In genomic region chr15:79130535-79131130, GRCh38 we compare ENCODE assay signal across 1 cellular context.
TF ChIP-seq lines count a peak whose summit lies in the region.

No MANE protein-coding gene starts in this region.

TF ChIP-seq in SK-N-SH treated with all-trans-retinoic acid at 6 μM for 48 hours, 23 proteins besides CTCF, POLR2A, EP300 and RAD21 (continued from another document):
- TF ChIP-seq SNAI2 (CRISPR knock-in tag; IDR thresholded peaks at IDR 0.05) (no peak), POU6F1 (CRISPR knock-in tag; IDR thresholded peaks at IDR 0.05; ENCODE audit: borderline replicate concordance, low read depth) (no peak), ZFP3 (CRISPR knock-in tag; IDR thresholded peaks at IDR 0.05) (no peak), TCF4 (CRISPR knock-in tag; IDR thresholded peaks at IDR 0.05; ENCODE audit: borderline replicate concordance) (no peak), CSRNP3 (CRISPR knock-in tag; IDR thresholded peaks at IDR 0.05) (no peak), ARNTL (CRISPR knock-in tag; IDR thresholded peaks at IDR 0.05; ENCODE audit: borderline replicate concordance, low read depth) (no peak)
- TF ChIP-seq, protein P1, sequence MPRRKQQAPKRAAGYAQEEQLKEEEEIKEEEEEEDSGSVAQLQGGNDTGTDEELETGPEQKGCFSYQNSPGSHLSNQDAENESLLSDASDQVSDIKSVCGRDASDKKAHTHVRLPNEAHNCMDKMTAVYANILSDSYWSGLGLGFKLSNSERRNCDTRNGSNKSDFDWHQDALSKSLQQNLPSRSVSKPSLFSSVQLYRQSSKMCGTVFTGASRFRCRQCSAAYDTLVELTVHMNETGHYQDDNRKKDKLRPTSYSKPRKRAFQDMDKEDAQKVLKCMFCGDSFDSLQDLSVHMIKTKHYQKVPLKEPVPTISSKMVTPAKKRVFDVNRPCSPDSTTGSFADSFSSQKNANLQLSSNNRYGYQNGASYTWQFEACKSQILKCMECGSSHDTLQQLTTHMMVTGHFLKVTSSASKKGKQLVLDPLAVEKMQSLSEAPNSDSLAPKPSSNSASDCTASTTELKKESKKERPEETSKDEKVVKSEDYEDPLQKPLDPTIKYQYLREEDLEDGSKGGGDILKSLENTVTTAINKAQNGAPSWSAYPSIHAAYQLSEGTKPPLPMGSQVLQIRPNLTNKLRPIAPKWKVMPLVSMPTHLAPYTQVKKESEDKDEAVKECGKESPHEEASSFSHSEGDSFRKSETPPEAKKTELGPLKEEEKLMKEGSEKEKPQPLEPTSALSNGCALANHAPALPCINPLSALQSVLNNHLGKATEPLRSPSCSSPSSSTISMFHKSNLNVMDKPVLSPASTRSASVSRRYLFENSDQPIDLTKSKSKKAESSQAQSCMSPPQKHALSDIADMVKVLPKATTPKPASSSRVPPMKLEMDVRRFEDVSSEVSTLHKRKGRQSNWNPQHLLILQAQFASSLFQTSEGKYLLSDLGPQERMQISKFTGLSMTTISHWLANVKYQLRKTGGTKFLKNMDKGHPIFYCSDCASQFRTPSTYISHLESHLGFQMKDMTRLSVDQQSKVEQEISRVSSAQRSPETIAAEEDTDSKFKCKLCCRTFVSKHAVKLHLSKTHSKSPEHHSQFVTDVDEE (CRISPR knock-in tag; IDR thresholded peaks at IDR 0.05), result no peak
